Comparison of ENCODE assay signal across 18 cellular contexts in the genomic region with DNA sequence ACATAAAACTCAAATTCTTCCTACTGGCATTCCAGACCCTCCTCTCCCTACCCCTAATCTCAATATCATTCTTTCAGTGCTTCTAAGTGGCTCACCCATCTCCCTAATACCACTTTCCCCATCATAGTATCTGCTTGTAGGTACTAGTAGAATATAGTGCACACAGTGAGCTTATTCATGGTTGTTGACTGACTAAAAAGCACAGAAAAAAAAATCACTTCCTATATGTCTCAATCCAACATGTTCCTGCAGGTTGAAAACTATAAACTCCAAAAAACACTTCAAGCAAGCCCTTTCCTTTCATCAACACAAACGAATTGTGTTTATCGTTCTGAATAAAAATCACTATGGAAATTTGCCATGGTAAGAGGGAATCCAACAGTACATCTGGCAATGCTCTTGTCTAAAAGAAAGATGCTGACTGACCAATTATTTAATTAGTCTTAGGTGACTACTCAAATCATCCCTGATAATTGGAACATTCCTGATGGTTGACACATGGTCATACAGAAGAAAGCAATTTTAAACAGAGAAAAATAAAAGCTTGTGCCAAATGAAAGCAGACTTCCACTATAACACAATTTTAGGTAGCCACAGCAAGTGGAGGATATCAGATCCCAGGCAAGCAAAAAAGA.
"Had no signal": no experiment of that assay in that cellular context is flagged by ENCODE, and none has a peak within 500 bp of the region (broad histone marks: within the 10 kb centered on the region; RNA-seq: fewer than 3 reads in every experiment).

No MANE protein-coding gene starts in this region.

- H3K27ac ChIP-seq: cardiac muscle cell, left lung, WERI-Rb-1 had no signal

- H3K27me3 Mint-ChIP-seq: progenitor cell of endocrine pancreas, type B pancreatic cell had no signal

- H3K27me3 ChIP-seq: cardiac muscle cell, gastroesophageal sphincter, heart left ventricle, left lung had no signal

- H3K36me3 Mint-ChIP-seq: naive B cell had no signal

- H3K36me3 ChIP-seq: cardiac muscle cell, gastroesophageal sphincter, heart left ventricle, left lung, WERI-Rb-1 had no signal

- H3K9me3 ChIP-seq: gastroesophageal sphincter, heart left ventricle, left lung, mucosa of descending colon had no signal

- H3K27ac Mint-ChIP-seq: activated T-cell treated with anti-CD3 and anti-CD28 coated beads, Interleukin-2, amount 50 U/mL, for 72 hours; effector memory CD8-positive, alpha-beta T cell; progenitor cell of endocrine pancreas; type B pancreatic cell had no signal

- H3K9me3 Mint-ChIP-seq: activated T-cell treated with anti-CD3 and anti-CD28 coated beads, Interleukin-2, amount 50 U/mL, for 72 hours; effector memory CD8-positive, alpha-beta T cell; naive B cell; neural crest cell; type B pancreatic cell had no signal

- ATAC-seq: activated T-cell treated with anti-CD3 and anti-CD28 coated beads, Interleukin-2, amount 50 U/mL, for 72 hours; effector memory CD8-positive, alpha-beta T cell; heart left ventricle; left lung; mucosa of descending colon; stimulated activated naive CD8-positive, alpha-beta T cell treated with anti-CD3 and anti-CD28 coated beads, Interleukin-15, Interleukin-2, amounts not matched to agents 100 U/mL and 50 U/mL, for 24 hours had no signal

- H3K4me3 Mint-ChIP-seq: activated T-cell treated with anti-CD3 and anti-CD28 coated beads, Interleukin-2, amount 50 U/mL, for 72 hours; effector memory CD8-positive, alpha-beta T cell; naive B cell; neural crest cell; type B pancreatic cell had no signal

- H3K4me3 ChIP-seq: cardiac muscle cell, gastroesophageal sphincter, heart left ventricle, left lung, mucosa of descending colon had no signal

- DNase-seq: activated CD4-positive, alpha-beta T cell treated with anti-CD3 and anti-CD28 coated beads, Interleukin-2, amount 50 U/mL, for 4 hours; activated effector memory CD4-positive, alpha-beta T cell treated with anti-CD3 and anti-CD28 coated beads, Interleukin-2, amount 50 U/mL, for 16 hours; activated naive CD4-positive, alpha-beta T cell treated with anti-CD3 and anti-CD28 coated beads, Interleukin-2, amount 50 U/mL, for 16 hours; activated T-cell treated with anti-CD3 and anti-CD28 coated beads, Interleukin-2, amount 50 U/mL, for 72 hours; effector memory CD8-positive, alpha-beta T cell; heart left ventricle; left lung; mucosa of descending colon; naive B cell; stimulated activated CD4-positive, alpha-beta T cell treated with anti-CD3 and anti-CD28 coated beads, Interleukin-2, amount 100 ng/mL, for 24 hours; stimulated activated naive CD8-positive, alpha-beta T cell treated with anti-CD3 and anti-CD28 coated beads, Interleukin-15, Interleukin-2, amounts not matched to agents 100 U/mL and 50 U/mL, for 24 hours; T-helper 2 cell; WERI-Rb-1 had no signal
